8 cellular contexts compared by ENCODE assay signal in genomic region chr10:96910488-96911395, GRCh38.
DNase-seq lines count a peak whose midpoint lies in the region; ATAC-seq and TF ChIP-seq lines count a peak whose summit lies in the region.

No MANE protein-coding gene starts in this region.

- peak; percentile 72 for DNase-seq in activated CD4-positive, alpha-beta T cell treated with anti-CD3 and anti-CD28 coated beads, Interleukin-2, amount 10 ng/mL, durations not matched to agents 24 days and 14 days
- no peak for DNase-seq in activated CD4-positive, alpha-beta T cell treated with anti-CD3 and anti-CD28 coated beads, Interleukin-2, amount 50 U/mL, for 1 hour
- peak; percentile 9 for DNase-seq in activated naive CD8-positive, alpha-beta T cell treated with anti-CD3 and anti-CD28 coated beads, Interleukin-2, amount 50 U/mL, for 24 hours
- DNase-seq in iPS-NIHi11 (ENCODE audit: low spot score) (peak; percentile 70), testis (no peak), ovary (no peak)

- H3K9me3 ChIP-seq in testis, result no peaks in the 10 kb centered on the region
- H3K9me3 ChIP-seq in ovary, result no peaks in the 10 kb centered on the region

- H3K9me3 Mint-ChIP-seq in activated CD4-positive, alpha-beta T cell treated with anti-CD3 and anti-CD28 coated beads, Interleukin-2, amount 10 ng/mL, durations not matched to agents 24 days and 14 days, result no peaks in the 10 kb centered on the region
- H3K9me3 Mint-ChIP-seq in activated naive CD8-positive, alpha-beta T cell treated with anti-CD3 and anti-CD28 coated beads, Interleukin-2, amount 50 U/mL, for 24 hours, result no peaks in the 10 kb centered on the region

- H3K27me3 ChIP-seq in testis, result no peaks in the 10 kb centered on the region
- H3K27me3 ChIP-seq in ovary, result no peaks in the 10 kb centered on the region

- H3K4me1 ChIP-seq in testis (peaks cover 4% of the 10 kb centered on the region), ovary (ENCODE audit: insufficient read depth) (peaks cover 2% of the 10 kb centered on the region)

- WGBS in testis, 2 donors, result 87 to 88% methylated on average over 13 of the region's 13 CpGs
- 86 to 90% (median 88%) methylated on average over 13 of the region's 13 CpGs for WGBS in ovary, 3 donors

- H3K4me3 Mint-ChIP-seq in activated CD4-positive, alpha-beta T cell treated with anti-CD3 and anti-CD28 coated beads, Interleukin-2, amount 10 ng/mL, durations not matched to agents 24 days and 14 days, result no peak overlapping the region
- no peak overlapping the region for H3K4me3 Mint-ChIP-seq in activated naive CD8-positive, alpha-beta T cell treated with anti-CD3 and anti-CD28 coated beads, Interleukin-2, amount 50 U/mL, for 24 hours

- TF ChIP-seq POLR2A in testis (IDR thresholded peaks at IDR 0.05) (no peak), ovary (IDR thresholded peaks at IDR 0.05) (no peak)

- no peak for ATAC-seq in activated naive CD8-positive, alpha-beta T cell treated with anti-CD3 and anti-CD28 coated beads, Interleukin-2, amount 50 U/mL, for 24 hours
- no peak for ATAC-seq in GM18873 (IDR thresholded peaks at IDR 0.05; ENCODE audit: low FRiP score, unreplicated experiment)

- peaks cover 12% of the 10 kb centered on the region for H3K4me1 Mint-ChIP-seq in activated CD4-positive, alpha-beta T cell treated with anti-CD3 and anti-CD28 coated beads, Interleukin-2, amount 10 ng/mL, durations not matched to agents 24 days and 14 days
- H3K4me1 Mint-ChIP-seq in activated naive CD8-positive, alpha-beta T cell treated with anti-CD3 and anti-CD28 coated beads, Interleukin-2, amount 50 U/mL, for 24 hours, result peaks cover 29% of the 10 kb centered on the region

- H3K27ac Mint-ChIP-seq in activated CD4-positive, alpha-beta T cell treated with anti-CD3 and anti-CD28 coated beads, Interleukin-2, amount 10 ng/mL, durations not matched to agents 24 days and 14 days, result no peak overlapping the region
- no peak overlapping the region for H3K27ac Mint-ChIP-seq in activated naive CD8-positive, alpha-beta T cell treated with anti-CD3 and anti-CD28 coated beads, Interleukin-2, amount 50 U/mL, for 24 hours

- no peak overlapping the region for H3K4me3 ChIP-seq in testis
- no peak overlapping the region for H3K4me3 ChIP-seq in ovary

- no peak overlapping the region for H3K27ac ChIP-seq in testis
- no peak overlapping the region for H3K27ac ChIP-seq in ovary

- TF ChIP-seq EP300 in ovary (IDR thresholded peaks at IDR 0.05), result no peak

- peaks cover 22% of the 10 kb centered on the region for H3K36me3 Mint-ChIP-seq in activated CD4-positive, alpha-beta T cell treated with anti-CD3 and anti-CD28 coated beads, Interleukin-2, amount 10 ng/mL, durations not matched to agents 24 days and 14 days (ENCODE audit: low read depth)
- H3K36me3 Mint-ChIP-seq in activated naive CD8-positive, alpha-beta T cell treated with anti-CD3 and anti-CD28 coated beads, Interleukin-2, amount 50 U/mL, for 24 hours (ENCODE audit: low read depth), result peaks cover 27% of the 10 kb centered on the region

- no peaks in the 10 kb centered on the region for H3K27me3 Mint-ChIP-seq in activated CD4-positive, alpha-beta T cell treated with anti-CD3 and anti-CD28 coated beads, Interleukin-2, amount 10 ng/mL, durations not matched to agents 24 days and 14 days
- H3K27me3 Mint-ChIP-seq in activated naive CD8-positive, alpha-beta T cell treated with anti-CD3 and anti-CD28 coated beads, Interleukin-2, amount 50 U/mL, for 24 hours, result no peaks in the 10 kb centered on the region

- TF ChIP-seq CTCF in LNCAP (IDR thresholded peaks at IDR 0.05) (peak; percentile 83), testis (IDR thresholded peaks at IDR 0.05) (peak in 2 of 3 experiments; percentile 37 to 73), ovary (IDR thresholded peaks at IDR 0.05) (no peak)

- no peaks in the 10 kb centered on the region for H3K36me3 ChIP-seq in testis (ENCODE audit: low read depth, missing control alignments)
- no peaks in the 10 kb centered on the region for H3K36me3 ChIP-seq in ovary

- intact Hi-C loops in activated CD4-positive, alpha-beta T cell treated with anti-CD3 and anti-CD28 coated beads, Interleukin-2, amount 10 ng/mL, durations not matched to agents 24 days and 14 days (cut with micrococcal nuclease), result loop anchor here (1.0 kb wide), 1 partner anchor 115 kb away; no protein-coding TSS in a partner anchor
- intact Hi-C loops in testis (cut with DNase I; ENCODE audit: low total_unique reads) (no loop called here), ovary (cut with DNase I) (no loop called here)

Comparison
In these comparisons a context has a peak if more than half of its experiments do, and no peak if none do; other contexts are left out.
1. DNase-seq: peak in activated CD4-positive, alpha-beta T cell treated with anti-CD3 and anti-CD28 coated beads, Interleukin-2, amount 10 ng/mL, durations not matched to agents 24 days and 14 days (single experiment), activated naive CD8-positive, alpha-beta T cell treated with anti-CD3 and anti-CD28 coated beads, Interleukin-2, amount 50 U/mL, for 24 hours (single experiment) and iPS-NIHi11 (single experiment); none in activated CD4-positive, alpha-beta T cell treated with anti-CD3 and anti-CD28 coated beads, Interleukin-2, amount 50 U/mL, for 1 hour (single experiment), testis (single experiment) and ovary (0 of 5).
2. CTCF ChIP-seq: peak in LNCAP (single experiment) and testis (2 of 3); none in ovary (0 of 3).